28 cellular contexts compared by ENCODE assay signal in the genomic region with DNA sequence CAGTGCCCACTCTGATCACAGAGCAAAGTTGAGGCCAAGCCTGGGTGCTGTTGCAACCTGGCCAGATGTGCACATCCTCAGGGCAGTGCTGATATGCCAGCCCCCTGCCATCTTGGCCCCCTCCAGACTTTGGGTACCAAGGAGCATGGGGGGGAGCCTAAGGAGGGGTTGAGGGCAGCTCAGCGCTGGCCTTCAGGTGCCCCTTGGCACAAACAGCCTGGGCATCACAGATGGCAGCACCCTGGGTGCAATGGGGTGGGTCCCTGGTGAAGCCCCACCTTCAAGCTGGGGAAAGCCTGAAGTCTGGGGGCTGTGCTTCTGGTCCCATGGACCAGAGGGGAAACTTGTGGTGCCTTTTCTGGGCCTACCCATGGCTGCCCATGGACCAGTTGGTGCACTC.
"Had no signal": no experiment of that assay in that cellular context is flagged by ENCODE, and none has a peak within 500 bp of the region (broad histone marks: within the 10 kb centered on the region; RNA-seq: fewer than 3 reads in every experiment).

No MANE protein-coding gene starts in this region.

- H3K4me1 ChIP-seq: stomach, suprapubic skin, testis, thyroid gland, tibial artery, tibial nerve, transverse colon, upper lobe of left lung, upper lobe of right lung, uterus, vagina had no signal

- H3K9me3 Mint-ChIP-seq: stimulated activated memory B cell treated with anti-CD40 and anti-IgM and Interleukin-4, amounts not matched to agents 10 μg/mL and 1 μg/mL and 100 μg/mL, for 72 hours; stimulated activated naive CD8-positive, alpha-beta T cell treated with anti-CD3 and anti-CD28 coated beads, Interleukin-15, amount 100 ng/mL, for 72 hours; stimulated activated naive CD8-positive, alpha-beta T cell treated with anti-CD3 and anti-CD28 coated beads, Interleukin-15, Interleukin-2, amounts not matched to agents 100 ng/mL and 50 ng/mL, for 24 hours; type B pancreatic cell had no signal

- H3K4me3 Mint-ChIP-seq: stimulated activated effector memory CD8-positive, alpha-beta T cell treated with anti-CD3 and anti-CD28 coated beads, Interleukin-12 subunit alpha, Interleukin-12 subunit beta, amount 100 ng/mL, for 72 hours; stimulated activated memory B cell treated with anti-CD40 and anti-IgM and Interleukin-4, amounts not matched to agents 10 μg/mL and 1 μg/mL and 100 μg/mL, for 72 hours; stimulated activated naive B cell treated with anti-CD40 and anti-IgM and Interleukin-4, amounts not matched to agents 10 μg/mL and 1 μg/mL and 100 μg/mL, for 72 hours; stimulated activated naive CD8-positive, alpha-beta T cell treated with anti-CD3 and anti-CD28 coated beads, Interleukin-15, amount 100 ng/mL, for 72 hours; stimulated activated naive CD8-positive, alpha-beta T cell treated with anti-CD3 and anti-CD28 coated beads, Interleukin-15, Interleukin-2, amounts not matched to agents 100 ng/mL and 50 ng/mL, for 24 hours; type B pancreatic cell had no signal

- H3K27me3 ChIP-seq: suprapubic skin, testis, thyroid gland, tibial artery, tibial nerve, transverse colon, upper lobe of left lung, upper lobe of right lung, uterus, vagina had no signal

- H3K4me1 Mint-ChIP-seq: stimulated activated effector memory CD8-positive, alpha-beta T cell treated with anti-CD3 and anti-CD28 coated beads, Interleukin-12 subunit alpha, Interleukin-12 subunit beta, amount 100 ng/mL, for 72 hours; stimulated activated memory B cell treated with anti-CD40 and anti-IgM and Interleukin-4, amounts not matched to agents 10 μg/mL and 1 μg/mL and 100 μg/mL, for 72 hours; stimulated activated naive B cell treated with anti-CD40 and anti-IgM and Interleukin-4, amounts not matched to agents 10 μg/mL and 1 μg/mL and 100 μg/mL, for 72 hours; stimulated activated naive CD8-positive, alpha-beta T cell treated with anti-CD3 and anti-CD28 coated beads, Interleukin-15, amount 100 ng/mL, for 72 hours had no signal

- DNase-seq: stimulated activated CD4-positive, alpha-beta T cell treated with anti-CD3 and anti-CD28 coated beads, Interleukin-2, amount 100 ng/mL, for 48 hours; stimulated activated CD4-positive, alpha-beta T cell treated with anti-CD3 and anti-CD28 coated beads, Interleukin-4, amount 100 ng/mL, for 1 hour; stimulated activated CD4-positive, alpha-beta T cell treated with anti-CD3 and anti-CD28 coated beads, Interleukin-4, amount 100 ng/mL, for 24 hours; stimulated activated CD4-positive, alpha-beta T cell treated with anti-CD3 and anti-CD28 coated beads, Interleukin-4, amount 100 ng/mL, for 4 hours; stimulated activated CD8-positive, alpha-beta memory T cell treated with anti-CD3 and anti-CD28 coated beads, Interleukin-4, amount 100 ng/mL, for 48 hours; stimulated activated naive B cell treated with anti-CD40 and anti-IgM and Interleukin-4, amounts not matched to agents 10 μg/mL and 1 μg/mL and 100 μg/mL, for 72 hours; stimulated activated naive CD4-positive, alpha-beta T cell; stimulated activated naive CD4-positive, alpha-beta T cell treated with Interleukin-2 at 50 U/mL for 16 hours; stimulated activated naive CD8-positive, alpha-beta T cell treated with anti-CD3 and anti-CD28 coated beads, Interleukin-15, amount 100 ng/mL, for 72 hours; stimulated activated naive CD8-positive, alpha-beta T cell treated with anti-CD3 and anti-CD28 coated beads, Interleukin-15, Interleukin-2, amounts not matched to agents 100 U/mL and 50 U/mL, for 24 hours; stomach; substantia nigra; testis; thyroid gland; tibial artery; transverse colon; trophoblast cell; upper lobe of right lung; uterus had no signal

- H3K36me3 Mint-ChIP-seq: stimulated activated effector memory CD8-positive, alpha-beta T cell treated with anti-CD3 and anti-CD28 coated beads, Interleukin-12 subunit alpha, Interleukin-12 subunit beta, amount 100 ng/mL, for 72 hours; stimulated activated memory B cell treated with anti-CD40 and anti-IgM and Interleukin-4, amounts not matched to agents 10 μg/mL and 1 μg/mL and 100 μg/mL, for 72 hours; stimulated activated naive B cell treated with anti-CD40 and anti-IgM and Interleukin-4, amounts not matched to agents 10 μg/mL and 1 μg/mL and 100 μg/mL, for 72 hours; type B pancreatic cell had no signal

- H3K27ac Mint-ChIP-seq: stimulated activated effector memory CD8-positive, alpha-beta T cell treated with anti-CD3 and anti-CD28 coated beads, Interleukin-12 subunit alpha, Interleukin-12 subunit beta, amount 100 ng/mL, for 72 hours; stimulated activated memory B cell treated with anti-CD40 and anti-IgM and Interleukin-4, amounts not matched to agents 10 μg/mL and 1 μg/mL and 100 μg/mL, for 72 hours; stimulated activated naive B cell treated with anti-CD40 and anti-IgM and Interleukin-4, amounts not matched to agents 10 μg/mL and 1 μg/mL and 100 μg/mL, for 72 hours; stimulated activated naive CD8-positive, alpha-beta T cell treated with anti-CD3 and anti-CD28 coated beads, Interleukin-15, amount 100 ng/mL, for 72 hours; stimulated activated naive CD8-positive, alpha-beta T cell treated with anti-CD3 and anti-CD28 coated beads, Interleukin-15, Interleukin-2, amounts not matched to agents 100 ng/mL and 50 ng/mL, for 24 hours; type B pancreatic cell had no signal

- H3K36me3 ChIP-seq: stomach, suprapubic skin, thoracic aorta, thyroid gland, tibial artery, tibial nerve, transverse colon, upper lobe of left lung, upper lobe of right lung, uterus, vagina had no signal

- H3K27me3 Mint-ChIP-seq: stimulated activated memory B cell treated with anti-CD40 and anti-IgM and Interleukin-4, amounts not matched to agents 10 μg/mL and 1 μg/mL and 100 μg/mL, for 72 hours; stimulated activated naive B cell treated with anti-CD40 and anti-IgM and Interleukin-4, amounts not matched to agents 10 μg/mL and 1 μg/mL and 100 μg/mL, for 72 hours; stimulated activated naive CD8-positive, alpha-beta T cell treated with anti-CD3 and anti-CD28 coated beads, Interleukin-15, amount 100 ng/mL, for 72 hours; stimulated activated naive CD8-positive, alpha-beta T cell treated with anti-CD3 and anti-CD28 coated beads, Interleukin-15, Interleukin-2, amounts not matched to agents 100 ng/mL and 50 ng/mL, for 24 hours had no signal

- ATAC-seq: stimulated activated effector memory CD8-positive, alpha-beta T cell treated with anti-CD3 and anti-CD28 coated beads, Interleukin-12 subunit alpha, Interleukin-12 subunit beta, amount 100 ng/mL, for 72 hours; stimulated activated memory B cell treated with anti-CD40 and anti-IgM and Interleukin-4, amounts not matched to agents 10 μg/mL and 1 μg/mL and 100 μg/mL, for 72 hours; stimulated activated naive B cell treated with anti-CD40 and anti-IgM and Interleukin-4, amounts not matched to agents 10 μg/mL and 1 μg/mL and 100 μg/mL, for 72 hours; stimulated activated naive CD8-positive, alpha-beta T cell treated with anti-CD3 and anti-CD28 coated beads, Interleukin-15, amount 100 ng/mL, for 72 hours; stimulated activated naive CD8-positive, alpha-beta T cell treated with anti-CD3 and anti-CD28 coated beads, Interleukin-15, Interleukin-2, amounts not matched to agents 100 U/mL and 50 U/mL, for 24 hours; upper lobe of right lung had no signal

- H3K27ac ChIP-seq: stomach, suprapubic skin, testis, thoracic aorta, thyroid gland, tibial artery, tibial nerve, transverse colon, upper lobe of left lung, upper lobe of right lung, uterus, vagina had no signal

- H3K4me3 ChIP-seq: stomach, suprapubic skin, testis, thoracic aorta, thyroid gland, tibial artery, tibial nerve, transverse colon, upper lobe of left lung, upper lobe of right lung, uterus, vagina had no signal

- H3K9me3 ChIP-seq: suprapubic skin, testis, thoracic aorta, thyroid gland, tibial artery, tibial nerve, transverse colon, upper lobe of right lung, uterus, vagina had no signal
